ENCODE assay signal across 2 cellular contexts in the genomic region with DNA sequence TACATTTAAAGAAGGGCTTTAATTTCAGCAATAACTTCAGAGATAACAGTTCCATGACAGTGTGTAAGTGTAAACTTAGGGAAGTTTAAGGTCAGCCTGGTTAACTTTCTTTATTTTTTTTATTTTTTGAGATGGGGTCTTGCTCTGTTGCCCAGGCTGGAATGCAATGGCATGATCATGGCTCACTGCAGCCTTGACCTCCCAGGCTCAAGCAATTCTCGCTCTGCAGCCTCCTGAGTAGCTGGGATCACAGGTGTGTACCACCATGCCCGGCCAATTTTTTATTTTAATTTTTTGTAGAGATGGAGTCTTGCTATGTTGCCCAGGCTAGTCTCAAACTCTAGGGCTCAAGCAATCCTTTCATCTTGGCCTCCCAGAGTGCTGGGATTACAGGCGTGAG. TPM values are rescaled to one million over a fixed set of nuclear protein-coding genes. Genes with fewer than 3 reads are reported as not detected.
"Had no signal": no experiment of that assay in that cellular context is flagged by ENCODE, and none has a peak within 500 bp of the region (broad histone marks: within the 10 kb centered on the region; RNA-seq: fewer than 3 reads in every experiment).

No MANE protein-coding gene starts in this region.

RNA-seq across cellular contexts. Expression of a gene that starts 14.6 kb away (rescaled TPM):
- total RNA-seq: ascending aorta had no signal
- polyA plus RNA-seq: cardiac muscle cell had no signal
